Comparison of ENCODE assay signal across 22 cellular contexts in the genomic region with DNA sequence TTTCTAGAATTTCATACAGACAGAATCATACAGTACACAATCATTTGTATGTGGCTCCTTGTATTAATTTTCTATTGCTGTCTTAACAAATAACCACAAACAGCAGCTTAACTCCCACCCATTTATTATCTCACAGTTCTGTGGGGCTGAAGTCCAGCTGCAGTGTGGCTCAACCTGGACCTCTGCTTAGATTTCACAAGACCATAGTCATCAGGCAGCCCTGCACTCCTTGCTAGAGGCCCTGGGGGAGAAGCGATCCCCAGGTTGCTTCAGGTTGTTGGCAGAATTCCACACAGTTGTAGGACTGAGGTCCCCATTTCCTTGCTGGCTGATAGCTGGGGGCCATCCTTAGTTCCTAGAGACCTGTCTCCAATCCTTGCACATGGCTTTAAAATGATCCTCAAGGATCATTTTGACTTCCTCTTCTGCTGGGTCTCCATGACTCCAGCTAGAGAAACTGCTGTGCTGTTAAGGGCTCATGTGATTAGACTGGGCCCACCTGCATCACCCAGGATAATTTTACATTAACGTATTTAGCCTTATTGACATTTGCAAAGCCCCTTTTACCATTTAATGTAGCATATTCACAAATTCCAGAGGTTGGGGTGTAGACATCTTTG.
"Had no signal": no experiment of that assay in that cellular context is flagged by ENCODE, and none has a peak within 500 bp of the region (broad histone marks: within the 10 kb centered on the region; RNA-seq: fewer than 3 reads in every experiment).

No MANE protein-coding gene starts in this region.

- H3K4me3 ChIP-seq: colonic mucosa, dorsolateral prefrontal cortex, heart right ventricle, left lung, ovary, prostate gland, right atrium auricular region, skin epidermis, tibial nerve had no signal

- H3K9me3 ChIP-seq: colonic mucosa, ovary, prostate gland had no signal

- DNase-seq: activated CD4-positive, alpha-beta T cell treated with anti-CD3 and anti-CD28 coated beads for 1 hour; activated gamma-delta T cell treated with Interleukin-2 at 50 U/mL for 16 hours; activated T-cell treated with anti-CD3 and anti-CD28 coated beads, Interleukin-2, amount 50 U/mL, for 1 hour; aorta; central memory CD4-positive, alpha-beta T cell; colonic mucosa; dorsolateral prefrontal cortex; foreskin fibroblast; heart right ventricle; kidney; left lung; naive thymus-derived CD4-positive, alpha-beta T cell; ovary; stimulated activated CD4-positive, alpha-beta T cell treated with anti-CD3 and anti-CD28 coated beads, Interleukin-2, amount 100 ng/mL, for 24 hours; stimulated activated naive CD8-positive, alpha-beta T cell treated with anti-CD3 and anti-CD28 coated beads, Interleukin-15, amount 100 ng/mL, for 72 hours; T-helper 9 cell had no signal

- FAIRE-seq: kidney, urothelium cell line had no signal

- H3K27me3 ChIP-seq: colonic mucosa, heart right ventricle, left lung, ovary, right atrium auricular region, tibial nerve had no signal

- H3K36me3 ChIP-seq: colonic mucosa, heart right ventricle, left lung, ovary, prostate gland, right atrium auricular region, tibial nerve had no signal

- H3K4me1 ChIP-seq: colonic mucosa, heart right ventricle, left lung, prostate gland, right atrium auricular region, tibial nerve had no signal

- H3K27ac ChIP-seq: colonic mucosa, dorsolateral prefrontal cortex, heart right ventricle, left lung, ovary, prostate gland, right atrium auricular region, skin epidermis, tibial nerve had no signal

- ATAC-seq: heart right ventricle; left lung; naive thymus-derived CD4-positive, alpha-beta T cell; stimulated activated effector memory CD8-positive, alpha-beta T cell treated with anti-CD3 and anti-CD28 coated beads, Interleukin-12 subunit alpha, Interleukin-12 subunit beta, amount 100 ng/mL, for 72 hours; stimulated activated naive CD8-positive, alpha-beta T cell treated with anti-CD3 and anti-CD28 coated beads, Interleukin-15, amount 100 ng/mL, for 72 hours had no signal
